1 cellular context compared by ENCODE assay signal in genomic region chr2:55419514-55420243, GRCh38.
TF ChIP-seq lines count a peak whose summit lies in the region.

Gene CCDC88A (minus strand): TSS chr2:55419856. CDS start chr2:55419079, 777 bp downstream.

TF ChIP-seq in HepG2, 621 proteins besides CTCF, POLR2A, EP300 and RAD21 (continued from another document and continues in another):
- TF ChIP-seq TFE3 (CRISPR knock-in tag; IDR thresholded peaks at IDR 0.05) (peak; percentile 89), RFX1 (IDR thresholded peaks at IDR 0.05) (no peak), NCOA1 (CRISPR knock-in tag; IDR thresholded peaks at IDR 0.05) (no peak; the same call in 1 of the 2 replicates), NFKB2 (CRISPR knock-in tag; IDR thresholded peaks at IDR 0.05; ENCODE audit: borderline replicate concordance) (peak; percentile 97; the same call in 1 of the 2 replicates), HNF4G (IDR thresholded peaks at IDR 0.05; ENCODE audit: borderline replicate concordance, low read depth, low read length) (peak; percentile 67; the same call in 1 of the 2 replicates), HNF4G (CRISPR knock-in tag; IDR thresholded peaks at IDR 0.05; ENCODE audit: borderline replicate concordance, low read depth) (peak; percentile 55; the same call in 1 of the 2 replicates), ZNF564 (CRISPR knock-in tag; IDR thresholded peaks at IDR 0.05) (peak; percentile 88; the same call in 1 of the 2 replicates), ZNF572 (CRISPR knock-in tag; IDR thresholded peaks at IDR 0.05) (no peak; the same call in 1 of the 2 replicates), NFIC (IDR thresholded peaks at IDR 0.05; ENCODE audit: low read length) (no peak), PHB2 (IDR thresholded peaks at IDR 0.05; ENCODE audit: partially characterized antibody) (no peak), ZNF18 (CRISPR knock-in tag; IDR thresholded peaks at IDR 0.05; ENCODE audit: insufficient replicate concordance) (peak; percentile 89), TGIF2 (CRISPR knock-in tag; IDR thresholded peaks at IDR 0.05) (peak; percentile 92), U2AF2 (IDR thresholded peaks at IDR 0.05; ENCODE audit: low read depth, low read length) (0 out of 2 replicates have a peak, but pooled peaks have one; percentile 62), ZNF740 (CRISPR knock-in tag; IDR thresholded peaks at IDR 0.05) (peak; percentile 85), FOXM1 (CRISPR knock-in tag; IDR thresholded peaks at IDR 0.05) (peak; percentile 42; the same call in 1 of the 2 replicates), KDM3A (CRISPR knock-in tag; IDR thresholded peaks at IDR 0.05; ENCODE audit: low read depth) (peak; percentile 99), ZNF780A (CRISPR knock-in tag; IDR thresholded peaks at IDR 0.05) (no peak; the same call in 1 of the 2 replicates), ZBTB49 (CRISPR knock-in tag; IDR thresholded peaks at IDR 0.05; ENCODE audit: borderline replicate concordance) (peak; percentile 23; the same call in 1 of the 2 replicates), PRDM4 (CRISPR knock-in tag; IDR thresholded peaks at IDR 0.05; ENCODE audit: borderline replicate concordance) (no peak), YEATS4 (CRISPR knock-in tag; IDR thresholded peaks at IDR 0.05; ENCODE audit: borderline replicate concordance) (peak; percentile 99), ZNF263 (CRISPR knock-in tag; IDR thresholded peaks at IDR 0.05) (peak; percentile 79), ZNF790 (CRISPR knock-in tag; IDR thresholded peaks at IDR 0.05; ENCODE audit: borderline replicate concordance) (no peak), SNAPC2 (CRISPR knock-in tag; IDR thresholded peaks at IDR 0.05) (peak; percentile 96), ZNF709 (CRISPR knock-in tag; IDR thresholded peaks at IDR 0.05) (peak; percentile 93), CEBPZ (IDR thresholded peaks at IDR 0.05; ENCODE audit: low read length) (no peak), ZMYM2 (CRISPR knock-in tag; IDR thresholded peaks at IDR 0.05) (no peak), ZNF607 (CRISPR knock-in tag; IDR thresholded peaks at IDR 0.05; ENCODE audit: borderline replicate concordance) (peak; percentile 88; the same call in 1 of the 2 replicates), SP140L (CRISPR knock-in tag; IDR thresholded peaks at IDR 0.05; ENCODE audit: borderline replicate concordance) (peak; percentile 82; the same call in 1 of the 2 replicates), CENPX (CRISPR knock-in tag; IDR thresholded peaks at IDR 0.05) (no peak), ZNF235 (CRISPR knock-in tag; IDR thresholded peaks at IDR 0.05; ENCODE audit: borderline replicate concordance) (peak; percentile 64), NAIF1 (CRISPR knock-in tag; IDR thresholded peaks at IDR 0.05; ENCODE audit: borderline replicate concordance) (peak; percentile 95), THAP9 (CRISPR knock-in tag; IDR thresholded peaks at IDR 0.05; ENCODE audit: borderline replicate concordance) (peak; percentile 89), ZNF703 (CRISPR knock-in tag; IDR thresholded peaks at IDR 0.05; ENCODE audit: borderline replicate concordance) (peak; percentile 96), HOXA9 (CRISPR knock-in tag; IDR thresholded peaks at IDR 0.05; ENCODE audit: borderline replicate concordance) (peak; percentile 93), BORCS8-MEF2B (CRISPR knock-in tag; IDR thresholded peaks at IDR 0.05) (peak; percentile 97), RBM22 (optimal IDR thresholded peaks at IDR 0.05; ENCODE audit: low read length) (peak; percentile 71), ZMYM3 (CRISPR knock-in tag; IDR thresholded peaks at IDR 0.05) (peak; percentile 87), SIX1 (CRISPR knock-in tag; IDR thresholded peaks at IDR 0.05; ENCODE audit: borderline replicate concordance) (no peak), KLF12 (CRISPR knock-in tag; IDR thresholded peaks at IDR 0.05; ENCODE audit: borderline replicate concordance) (peak; percentile 95), CBFB (CRISPR knock-in tag; IDR thresholded peaks at IDR 0.05) (peak; percentile 98), ATAD3A (CRISPR knock-in tag; IDR thresholded peaks at IDR 0.05) (peak; percentile 47; the same call in 1 of the 2 replicates), NR2C2 (CRISPR knock-in tag; IDR thresholded peaks at IDR 0.05; ENCODE audit: borderline replicate concordance) (peak; percentile 80), IRF2 (CRISPR knock-in tag; IDR thresholded peaks at IDR 0.05) (peak; percentile 99), LCORL (IDR thresholded peaks at IDR 0.05) (no peak), LCORL (CRISPR knock-in tag; IDR thresholded peaks at IDR 0.05) (peak; percentile 93), RXRA (CRISPR knock-in tag; IDR thresholded peaks at IDR 0.05) (peak; percentile 85; the same call in 1 of the 2 replicates), GTF3A (CRISPR knock-in tag; conservative IDR thresholded peaks at IDR 0.05) (no peak), ZNF75D (CRISPR knock-in tag; IDR thresholded peaks at IDR 0.05; ENCODE audit: borderline replicate concordance) (peak; percentile 92; the same call in 1 of the 2 replicates), MAF1 (CRISPR knock-in tag; IDR thresholded peaks at IDR 0.05; ENCODE audit: borderline replicate concordance) (peak; percentile 98), WIZ (CRISPR knock-in tag; IDR thresholded peaks at IDR 0.05) (0 out of 2 replicates have a peak, but pooled peaks have one; percentile 75), MEIS2 (CRISPR knock-in tag; IDR thresholded peaks at IDR 0.05) (peak; percentile 95), ZNF563 (CRISPR knock-in tag; IDR thresholded peaks at IDR 0.05) (peak; percentile 89; the same call in 1 of the 2 replicates), ADNP (CRISPR knock-in tag; IDR thresholded peaks at IDR 0.05) (peak; percentile 65; the same call in 1 of the 2 replicates)
